15 cellular contexts compared by ENCODE assay signal in genomic region chr16:88779406-88780099, GRCh38. TPM values are rescaled to one million over a fixed set of nuclear protein-coding genes. Genes with fewer than 3 reads are reported as not detected.
DNase-seq lines count a peak whose midpoint lies in the region; ATAC-seq, FAIRE-seq and TF ChIP-seq lines count a peak whose summit lies in the region.
"Had no signal": no experiment of that assay in that cellular context is flagged by ENCODE, and none has a peak within 500 bp of the region (broad histone marks: within the 10 kb centered on the region; RNA-seq: fewer than 3 reads in every experiment).

No MANE protein-coding gene starts in this region.

- peaks cover 50 to 98% of the 10 kb centered on the region in 2 experiments for H3K4me1 ChIP-seq in K562 (replicated peaks in 1 of 2; ENCODE audit: control insufficient read depth in 2 of 2, insufficient read depth in 2 of 2, low read length in 2 of 2)

- peaks cover 69% of the 10 kb centered on the region for H3K36me3 ChIP-seq in K562 (ENCODE audit: control insufficient read depth, insufficient read depth, low read length)
- H3K36me3 ChIP-seq: BE2C had no signal

- no TSS peak for BruUV-seq in K562 (replicated peaks; lab: Mats Ljungman, UMichigan)

- peak overlapping the region; percentile 93 for H3K27ac ChIP-seq in K562 (ENCODE audit: extremely low read depth, low read depth, low read length)

- H3K9me3 ChIP-seq in K562 (replicated peaks; ENCODE audit: control insufficient read depth, insufficient read depth, low read depth, low read length), result no peaks in the 10 kb centered on the region
- H3K9me3 ChIP-seq: BE2C had no signal

- 46% methylated on average over 23 of the region's 32 CpGs for WGBS in K562 (ENCODE audit: insufficient coverage, low coverage, missing lambda C conversion rate)

- no peaks in the 10 kb centered on the region for H3K36me3 Mint-ChIP-seq in mesothelial cell of epicardium
- no peaks in the 10 kb centered on the region for H3K36me3 Mint-ChIP-seq in WTC11

- H3K9ac ChIP-seq in K562 (ENCODE audit: insufficient read depth in 1 of 2, low read depth in 2 of 2, low read length in 2 of 2), result peak overlapping the region; percentile 90 to 99

- H3K27ac Mint-ChIP-seq in stimulated activated naive CD8-positive, alpha-beta T cell treated with anti-CD3 and anti-CD28 coated beads, Interleukin-15, amount 100 ng/mL, for 72 hours, result peak overlapping the region in 1 of 2 donors; percentile 83
- peak overlapping the region; percentile 21 for H3K27ac Mint-ChIP-seq in mesothelial cell of epicardium
- no peak overlapping the region; the same call in 1 of the 2 replicates for H3K27ac Mint-ChIP-seq in WTC11

- no peak for TF ChIP-seq EP300 in K562 (IDR thresholded peaks at IDR 0.05; ENCODE audit: low read length)

- no peak for DNase-seq in stimulated activated naive CD8-positive, alpha-beta T cell treated with anti-CD3 and anti-CD28 coated beads, Interleukin-15, amount 100 ng/mL, for 72 hours
- DNase-seq in stimulated activated naive CD8-positive, alpha-beta T cell treated with anti-CD3 and anti-CD28 coated beads, Interleukin-15, Interleukin-2, amounts not matched to agents 100 U/mL and 50 U/mL, for 24 hours, result no peak
- DNase-seq in K562 (ENCODE audit: extremely low read depth in 1 of 4, low spot score in 3 of 4), result peak in 3 of 4 experiments; percentile 25 to 56 (median 50)
- DNase-seq in mesothelial cell of epicardium (ENCODE audit: low spot score in 2 of 2, unreplicated experiment in 2 of 2), result no peak
- no peak for DNase-seq in WTC11 (ENCODE audit: low spot score)
- DNase-seq in SW480 (ENCODE audit: low spot score), result no peak
- DNase-seq in ecto neural progenitor cell (ENCODE audit: low spot score), result no peak
- DNase-seq: BE2C; central memory CD4-positive, alpha-beta T cell; KBM-7; NCI-H2081; stimulated activated CD4-positive, alpha-beta T cell treated with anti-CD3 and anti-CD28 coated beads, Interleukin-4, amount 100 ng/mL, for 24 hours; SW 1271 had no signal

- H3K4me3 Mint-ChIP-seq in stimulated activated naive CD8-positive, alpha-beta T cell treated with anti-CD3 and anti-CD28 coated beads, Interleukin-15, amount 100 ng/mL, for 72 hours, result peak overlapping the region; percentile 66 to 67
- no peak overlapping the region for H3K4me3 Mint-ChIP-seq in mesothelial cell of epicardium
- H3K4me3 Mint-ChIP-seq in WTC11, result no peak overlapping the region

- no peak for ATAC-seq in stimulated activated naive CD8-positive, alpha-beta T cell treated with anti-CD3 and anti-CD28 coated beads, Interleukin-15, amount 100 ng/mL, for 72 hours
- ATAC-seq in stimulated activated naive CD8-positive, alpha-beta T cell treated with anti-CD3 and anti-CD28 coated beads, Interleukin-15, Interleukin-2, amounts not matched to agents 100 U/mL and 50 U/mL, for 24 hours, result no peak
- ATAC-seq in K562 (no peak), HG02981 (IDR thresholded peaks at IDR 0.05; ENCODE audit: unreplicated experiment) (no peak), WTC11 (no peak)
- ATAC-seq: left lobe of liver had no signal

- POLR2A ChIA-PET in K562 (lab: Yijun Ruan, JAX) (interaction anchor here (0.6 to 7.0 kb wide), 14 partner anchors 8 to 392 kb away, joined by 3 to 124 read pairs (median 4); partner anchors contain the start of genes APRT and CDH15), WTC11 (lab: Charles Lee) (interaction anchor here (0.9 kb wide), 1 partner anchor 14 kb away, joined by 3 read pairs; no protein-coding TSS in a partner anchor)

- intact Hi-C loops in K562 (cut with micrococcal nuclease), result loop anchor here (1.0 kb wide), 1 partner anchor 8 kb away; no protein-coding TSS in a partner anchor

- FAIRE-seq in K562 (lab: Jason Lieb, UNC), result no peak

- 0 out of 2 replicates have a peak, but pooled peaks have one; percentile 12 for TF ChIP-seq POLR2A in K562 (conservative IDR thresholded peaks at IDR 0.05)

- no peak overlapping the region for H2AFZ ChIP-seq in K562 (ENCODE audit: low read depth, low read length)

- H3K27me3 Mint-ChIP-seq in stimulated activated naive CD8-positive, alpha-beta T cell treated with anti-CD3 and anti-CD28 coated beads, Interleukin-15, amount 100 ng/mL, for 72 hours, result no peaks in the 10 kb centered on the region
- H3K27me3 Mint-ChIP-seq in mesothelial cell of epicardium (ENCODE audit: low read depth), result no peaks in the 10 kb centered on the region
- H3K27me3 Mint-ChIP-seq in WTC11 (ENCODE audit: low read depth), result no peaks in the 10 kb centered on the region

- H3K4me2 ChIP-seq in K562 (ENCODE audit: insufficient read depth, low read length), result peak overlapping the region; percentile 78

- TF ChIP-seq CTCF in K562 (IDR thresholded peaks at IDR 0.05 in 2 of 3, conservative IDR thresholded peaks at IDR 0.05 in 1 of 3; ENCODE audit: insufficient read depth in 2 of 3, low read depth in 1 of 3, low read length in 3 of 3) (no peak), mesothelial cell of epicardium (IDR thresholded peaks at IDR 0.05; ENCODE audit: unreplicated experiment) (no peak), WTC11 (IDR thresholded peaks at IDR 0.05) (no peak)

- peaks cover 100% of the 10 kb centered on the region for H3K79me2 ChIP-seq in K562 (ENCODE audit: control insufficient read depth, insufficient read depth, low read length)

- H4K20me1 ChIP-seq in K562 (replicated peaks; ENCODE audit: control insufficient read depth, insufficient read depth, low read length), result peaks cover 29% of the 10 kb centered on the region; the same call in 1 of the 2 replicates

- in situ Hi-C loops in K562 (cut with MboI), result no loop called here

- no peak for TF ChIP-seq RAD21 in K562 (CRISPR knock-in tag; conservative IDR thresholded peaks at IDR 0.05 in 1 of 2, IDR thresholded peaks at IDR 0.05 in 1 of 2)

- CTCF ChIA-PET in K562 (lab: Yijun Ruan, JAX; ENCODE audit: low intra/inter-chr PET ratio) (interaction anchor here (0.6 kb wide), 1 partner anchor 206 kb away, joined by 7 read pairs; no protein-coding TSS in a partner anchor), WTC11 (lab: Charles Lee) (interaction anchor here (0.7 to 10.5 kb wide), 9 partner anchors 9 to 42 kb away, joined by 3 to 117 read pairs (median 4); no protein-coding TSS in a partner anchor)

- peaks cover 71% of the 10 kb centered on the region for H3K4me1 Mint-ChIP-seq in stimulated activated naive CD8-positive, alpha-beta T cell treated with anti-CD3 and anti-CD28 coated beads, Interleukin-15, amount 100 ng/mL, for 72 hours
- H3K4me1 Mint-ChIP-seq in mesothelial cell of epicardium (peaks cover 39% of the 10 kb centered on the region), WTC11 (peaks cover 15% of the 10 kb centered on the region)

- peak overlapping the region; percentile 70; the same call in 1 of the 2 replicates for H3K4me3 ChIP-seq in K562

- H3K9me3 Mint-ChIP-seq in stimulated activated naive CD8-positive, alpha-beta T cell treated with anti-CD3 and anti-CD28 coated beads, Interleukin-15, amount 100 ng/mL, for 72 hours, result no peaks in the 10 kb centered on the region
- H3K9me3 Mint-ChIP-seq in mesothelial cell of epicardium (no peaks in the 10 kb centered on the region), WTC11 (no peaks in the 10 kb centered on the region)

- H3K27me3 ChIP-seq in K562 (ENCODE audit: control insufficient read depth in 2 of 2, insufficient read depth in 2 of 2, low read length in 2 of 2), result no peaks in the 10 kb centered on the region

- H3K9me1 ChIP-seq in K562 (ENCODE audit: control insufficient read depth, insufficient read depth, low read length), result peaks cover 5% of the 10 kb centered on the region

RNA-seq across cellular contexts. Expression of gene PIEZO1, which starts 5.5 kb away (rescaled TPM):
- total RNA-seq in K562 (2011; cell fraction: chromatin; rRNA removed; ENCODE audit: low replicate concordance), result 759 and 2,233 TPM in 2 replicates
- total RNA-seq in K562 (2011; cell fraction: nucleolus; rRNA removed), result 1,565 and 1,591 TPM in 2 replicates
- 1,027 and 1,219 TPM in 2 replicates for total RNA-seq in K562 (2011; cell fraction: nucleoplasm; rRNA removed)
- total RNA-seq in K562 (2014; rRNA removed) (213 and 305 TPM in 2 replicates), K562 (2014; rRNA removed; fragmentation: Illumina TruSeq; extraction: Trizol) (44.5 and 45.2 TPM in 2 replicates), K562 (2015; rRNA removed; fragmentation: Illumina TruSeq; extraction: Trizol) (97.9 and 113 TPM in 2 replicates), K562 (2021) (354 and 432 TPM in 2 replicates), mesothelial cell of epicardium (148 to 160 TPM (median 151 TPM) in 3 replicates), WTC11 (2021) (68.3 to 75.1 TPM (median 71.3 TPM) in 3 replicates)
- polyA plus RNA-seq in K562 (2011; rRNA removed) (131 and 170 TPM in 2 replicates), K562 (2014; fragmentation: Illumina TruSeq; extraction: Trizol) (146 and 201 TPM in 2 replicates), K562 (2014; fragmentation: Nextera tagmentation; extraction: Ambion mirVana) (1 to 10 TPM; 3.6 to 9.6 TPM), K562 (2014; rRNA removed) (319 and 383 TPM in 2 replicates)
- 143 and 281 TPM in 2 replicates for polyA plus RNA-seq in K562 (2011; cell fraction: cytosol; rRNA removed)
- polyA plus RNA-seq in K562 (2011; cell fraction: nucleus; rRNA removed), result 1,334 and 2,777 TPM in 2 replicates
- polyA plus RNA-seq in K562 (2012), result 266 and 440 TPM in 2 replicates
- 56.6 and 97.2 TPM in 2 replicates for polyA minus RNA-seq in K562 (2011; rRNA and poly(A)+ RNA removed)
- polyA minus RNA-seq in K562 (2011; cell fraction: cytosol; rRNA and poly(A)+ RNA removed), result 155 and 200 TPM in 2 replicates
- polyA minus RNA-seq in K562 (2011; cell fraction: nucleus; rRNA and poly(A)+ RNA removed), result 321 and 450 TPM in 2 replicates

RNA-seq across cellular contexts. Expression of gene CDT1, which starts 24.0 kb away (rescaled TPM):
- 14.1 and 55.6 TPM in 2 replicates for total RNA-seq in K562 (2011; cell fraction: chromatin; rRNA removed; ENCODE audit: low replicate concordance)
- total RNA-seq in K562 (2011; cell fraction: nucleolus; rRNA removed), result 67.5 and 87.8 TPM in 2 replicates
- total RNA-seq in K562 (2011; cell fraction: nucleoplasm; rRNA removed), result 29.4 and 38.8 TPM in 2 replicates
- 114 and 119 TPM in 2 replicates for total RNA-seq in K562 (2014; rRNA removed)
- total RNA-seq in K562 (2014; rRNA removed; fragmentation: Illumina TruSeq; extraction: Trizol), result 3.4 and 4.4 TPM in 2 replicates
- 14.4 and 17.9 TPM in 2 replicates for total RNA-seq in K562 (2015; rRNA removed; fragmentation: Illumina TruSeq; extraction: Trizol)
- total RNA-seq in K562 (2021), result 173 and 178 TPM in 2 replicates
- 14.2 and 29.4 TPM in 2 replicates for polyA plus RNA-seq in K562 (2011; rRNA removed)
- polyA plus RNA-seq in K562 (2011; cell fraction: cytosol; rRNA removed), result 48.5 and 101 TPM in 2 replicates
- 38.4 and 58.3 TPM in 2 replicates for polyA plus RNA-seq in K562 (2011; cell fraction: nucleus; rRNA removed)
- polyA plus RNA-seq in K562 (2012), result 68.4 and 200 TPM in 2 replicates
- 9.3 and 47.1 TPM in 2 replicates for polyA plus RNA-seq in K562 (2014; fragmentation: Illumina TruSeq; extraction: Trizol)
- polyA plus RNA-seq in K562 (2014; fragmentation: Nextera tagmentation; extraction: Ambion mirVana), result 1 to 10 TPM in 1 of 2 experiments, under 1 TPM in 1; 0.92 to 1.6 TPM
- polyA plus RNA-seq in K562 (2014; rRNA removed), result 53.6 and 65.8 TPM in 2 replicates
- polyA minus RNA-seq in K562 (2011; rRNA and poly(A)+ RNA removed), result 9.8 and 10.4 TPM in 2 replicates
- polyA minus RNA-seq in K562 (2011; cell fraction: cytosol; rRNA and poly(A)+ RNA removed), result 102 and 178 TPM in 2 replicates
- 25.2 and 25.9 TPM in 2 replicates for polyA minus RNA-seq in K562 (2011; cell fraction: nucleus; rRNA and poly(A)+ RNA removed)
- 14.1 to 15.9 TPM (median 14.6 TPM) in 3 replicates for total RNA-seq in mesothelial cell of epicardium
- total RNA-seq in WTC11 (2021), result 142 to 154 TPM (median 149 TPM) in 3 replicates

RNA-seq across cellular contexts. Expression of gene APRT, which starts 32.2 kb away (rescaled TPM):
- total RNA-seq in K562 (2011; cell fraction: chromatin; rRNA removed; ENCODE audit: low replicate concordance), result 35.4 and 135 TPM in 2 replicates
- total RNA-seq in K562 (2011; cell fraction: nucleolus; rRNA removed), result 138 and 183 TPM in 2 replicates
- 82.7 and 89.3 TPM in 2 replicates for total RNA-seq in K562 (2011; cell fraction: nucleoplasm; rRNA removed)
- total RNA-seq in K562 (2014; rRNA removed), result 409 and 555 TPM in 2 replicates
- 86.2 and 129 TPM in 2 replicates for total RNA-seq in K562 (2014; rRNA removed; fragmentation: Illumina TruSeq; extraction: Trizol)
- 213 and 224 TPM in 2 replicates for total RNA-seq in K562 (2015; rRNA removed; fragmentation: Illumina TruSeq; extraction: Trizol)
- total RNA-seq in K562 (2021), result 340 and 359 TPM in 2 replicates
- 146 and 234 TPM in 2 replicates for polyA plus RNA-seq in K562 (2011; rRNA removed)
- 130 and 287 TPM in 2 replicates for polyA plus RNA-seq in K562 (2011; cell fraction: cytosol; rRNA removed)
- polyA plus RNA-seq in K562 (2011; cell fraction: nucleus; rRNA removed), result 161 and 192 TPM in 2 replicates
- 290 and 337 TPM in 2 replicates for polyA plus RNA-seq in K562 (2012)
- polyA plus RNA-seq in K562 (2014; fragmentation: Illumina TruSeq; extraction: Trizol), result 94.4 and 200 TPM in 2 replicates
- 100 to 1,000 TPM in 1 of 2 experiments, 10 to 100 TPM in 1; 41.7 to 116 TPM for polyA plus RNA-seq in K562 (2014; fragmentation: Nextera tagmentation; extraction: Ambion mirVana)
- polyA plus RNA-seq in K562 (2014; rRNA removed), result 354 and 422 TPM in 2 replicates
- 17.6 and 29.0 TPM in 2 replicates for polyA minus RNA-seq in K562 (2011; rRNA and poly(A)+ RNA removed)
- polyA minus RNA-seq in K562 (2011; cell fraction: cytosol; rRNA and poly(A)+ RNA removed), result 127 and 142 TPM in 2 replicates
- 49.9 and 62.3 TPM in 2 replicates for polyA minus RNA-seq in K562 (2011; cell fraction: nucleus; rRNA and poly(A)+ RNA removed)
- 95.9 to 99.2 TPM (median 96.2 TPM) in 3 replicates for total RNA-seq in mesothelial cell of epicardium
- total RNA-seq in WTC11 (2021), result 272 to 288 TPM (median 282 TPM) in 3 replicates

Comparison
In these comparisons a context has a peak if more than half of its experiments do, and no peak if none do; other contexts are left out.
1. DNase-seq: peak in K562 (3 of 4); none in stimulated activated naive CD8-positive, alpha-beta T cell treated with anti-CD3 and anti-CD28 coated beads, Interleukin-15, amount 100 ng/mL, for 72 hours (0 of 2), stimulated activated naive CD8-positive, alpha-beta T cell treated with anti-CD3 and anti-CD28 coated beads, Interleukin-15, Interleukin-2, amounts not matched to agents 100 U/mL and 50 U/mL, for 24 hours (single experiment), mesothelial cell of epicardium (0 of 2), WTC11 (single experiment), SW480 (single experiment) and ecto neural progenitor cell (single experiment).
2. H3K4me3 Mint-ChIP-seq: peak in stimulated activated naive CD8-positive, alpha-beta T cell treated with anti-CD3 and anti-CD28 coated beads, Interleukin-15, amount 100 ng/mL, for 72 hours (2 of 2); none in mesothelial cell of epicardium (single experiment) and WTC11 (single experiment).